ENCODE assay signal across 8 cellular contexts in the genomic region with DNA sequence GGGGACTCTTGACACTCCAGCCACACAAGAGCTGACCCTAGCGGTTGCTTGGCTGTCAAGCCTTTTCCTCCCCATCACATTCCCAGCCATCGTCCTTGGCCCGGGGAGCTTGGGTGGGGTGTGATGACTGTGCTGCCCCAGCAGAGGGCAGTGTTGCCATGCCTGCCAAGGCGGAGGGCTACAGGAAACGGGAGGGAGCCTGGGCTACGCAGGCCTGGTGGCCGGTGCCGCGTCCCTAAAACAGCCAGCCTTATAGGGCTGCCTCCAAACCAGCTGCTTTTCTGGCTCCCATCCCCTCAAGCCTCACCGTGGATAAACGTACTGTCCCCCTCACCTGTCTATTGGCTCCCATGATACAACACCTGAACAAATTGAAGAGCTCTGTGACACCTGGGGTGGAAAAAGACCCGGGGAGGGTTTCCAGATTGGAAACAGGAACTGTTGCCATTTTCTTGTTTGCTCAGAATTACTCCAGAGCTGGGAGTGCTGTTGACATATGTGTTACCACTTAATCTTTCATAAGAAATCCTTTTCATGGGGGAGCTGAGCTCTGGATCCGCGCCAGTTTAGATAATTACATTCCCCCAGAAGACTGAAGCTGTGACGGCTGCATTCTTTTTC.
A peak's percentile ranks its signal among the peaks of the same experiment; 100 is the strongest.
DNase-seq lines count a peak whose midpoint lies in the region; ATAC-seq and TF ChIP-seq lines count a peak whose summit lies in the region.

No MANE protein-coding gene starts in this region.

- H3K9me3 ChIP-seq in SU-DHL-6 (ENCODE audit: insufficient read depth, low read length) (no peaks in the 10 kb centered on the region), colonic mucosa (no peaks in the 10 kb centered on the region)

- DNase-seq in AG08396 (ENCODE audit: low spot score) (peak; percentile 35), NCI-H1417 (lab: John Stamatoyannopoulos, UW) (peak; percentile 66 to 98 (median 93)), colonic mucosa (peak; percentile 71), lower leg skin (ENCODE audit: low spot score in 2 of 2) (peak; percentile 41 to 92)
- peak; percentile 5 to 12 (median 11) for DNase-seq in stimulated activated CD4-positive, alpha-beta T cell treated with anti-CD3 and anti-CD28 coated beads, TNF-alpha, amount 100 ng/mL, for 48 hours (ENCODE audit: low read depth in 3 of 3)

- H3F3A ChIP-seq in SU-DHL-6 (ENCODE audit: insufficient read depth), result no peaks in the 10 kb centered on the region

- TF ChIP-seq POLR2A in GM18505 (IDR thresholded peaks at IDR 0.05; ENCODE audit: borderline replicate concordance, extremely low read depth, insufficient read depth, insufficient read length) (no peak), lower leg skin (IDR thresholded peaks at IDR 0.05) (no peak)

- H3K4me1 ChIP-seq in colonic mucosa, result no peaks in the 10 kb centered on the region

- H3K27me3 ChIP-seq in SU-DHL-6 (ENCODE audit: low read length) (no peaks in the 10 kb centered on the region), colonic mucosa (no peaks in the 10 kb centered on the region)

- H4K20me1 ChIP-seq in SU-DHL-6 (ENCODE audit: low read depth, low read length), result no peaks in the 10 kb centered on the region

- peak; percentile 91 for TF ChIP-seq CTCF in SU-DHL-6 (IDR thresholded peaks at IDR 0.05; ENCODE audit: insufficient read depth, low read length, poor library complexity, severe bottlenecking)
- peak; percentile 91 for TF ChIP-seq CTCF in colonic mucosa (IDR thresholded peaks at IDR 0.05)
- peak in 2 of 3 donors; percentile 19 to 63 for TF ChIP-seq CTCF in lower leg skin (IDR thresholded peaks at IDR 0.05)

- H3K4me3 ChIP-seq in SU-DHL-6 (ENCODE audit: insufficient read depth, low read length, poor library complexity, severe bottlenecking) (no peak overlapping the region), colonic mucosa (no peak overlapping the region), lower leg skin (ENCODE audit: low read depth, poor library complexity, severe bottlenecking) (no peak overlapping the region)

- no peak overlapping the region for H3K4me2 ChIP-seq in SU-DHL-6 (ENCODE audit: low read depth, low read length, poor library complexity, severe bottlenecking)

- no peaks in the 10 kb centered on the region for H3K9me2 ChIP-seq in SU-DHL-6 (replicated peaks; ENCODE audit: insufficient read depth, low read length)

- ATAC-seq in GM18505 (IDR thresholded peaks at IDR 0.05; ENCODE audit: unreplicated experiment) (peak; percentile 99), HG02885 (IDR thresholded peaks at IDR 0.05; ENCODE audit: poor library complexity, unreplicated experiment) (peak; percentile 99)

- no peak overlapping the region for H3K27ac ChIP-seq in SU-DHL-6 (ENCODE audit: low read depth, low read length)
- no peak overlapping the region for H3K27ac ChIP-seq in colonic mucosa

- WGBS in lower leg skin, 2 donors, result 7 to 8% methylated on average over 13 to 15 of the region's 15 CpGs

- intact Hi-C loops in colonic mucosa (cut with DNase I) (loop anchor here (5.0 kb wide), 1 partner anchor 70 kb away; no protein-coding TSS in a partner anchor), lower leg skin (cut with DNase I; ENCODE audit: low total_unique reads) (no loop called here)

- H3K9ac ChIP-seq in SU-DHL-6 (ENCODE audit: low read length), result no peak overlapping the region
- no peak overlapping the region for H3K9ac ChIP-seq in colonic mucosa (ENCODE audit: low read depth in 2 of 2, low read length in 2 of 2)

- no peak overlapping the region for H2AFZ ChIP-seq in SU-DHL-6 (ENCODE audit: low read depth, low read length, severe bottlenecking)

- no peaks in the 10 kb centered on the region for H3K79me2 ChIP-seq in SU-DHL-6 (ENCODE audit: insufficient read depth, low read length)

- H3K36me3 ChIP-seq in SU-DHL-6 (ENCODE audit: low read length) (no peaks in the 10 kb centered on the region), colonic mucosa (no peaks in the 10 kb centered on the region)

Comparison
In these comparisons a context has a peak if more than half of its experiments do, and no peak if none do; other contexts are left out.
1. DNase-seq: peak in every context shown above with its lines; median percentile 93 in NCI-H1417; 71 in colonic mucosa; 66 in lower leg skin; 35 in AG08396; 11 in stimulated activated CD4-positive, alpha-beta T cell treated with anti-CD3 and anti-CD28 coated beads, TNF-alpha, amount 100 ng/mL, for 48 hours.
2. CTCF ChIP-seq: peak in every context shown above with its lines; median percentile 91 in SU-DHL-6; 91 in colonic mucosa; 41 in lower leg skin.